ENCODE assay signal across 1 cellular context in the genomic region with DNA sequence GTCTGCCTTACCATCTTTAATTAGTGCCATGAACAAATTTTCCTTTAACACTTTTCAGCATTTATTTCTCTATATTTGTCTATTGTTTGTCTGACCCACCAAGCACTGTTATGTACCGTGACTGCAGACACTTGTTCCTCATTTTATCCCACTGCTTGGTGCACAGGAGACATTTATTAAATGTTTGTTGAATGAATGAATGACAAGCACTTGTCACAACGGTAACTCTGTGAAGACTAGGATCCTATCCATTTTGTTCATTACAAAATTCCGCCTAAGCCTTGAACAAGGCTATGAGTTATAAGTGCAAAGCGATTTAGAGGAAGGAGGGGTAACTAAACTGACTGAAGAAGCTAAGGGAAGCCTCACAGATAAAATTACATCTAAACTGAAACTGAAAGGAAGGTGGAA.
A peak's percentile ranks its signal among the peaks of the same experiment; 100 is the strongest.
TF ChIP-seq lines count a peak whose summit lies in the region.

No MANE protein-coding gene starts in this region.

TF ChIP-seq in K562, 482 proteins besides CTCF, POLR2A, EP300 and RAD21 (continued from another document and continues in another):
- TF ChIP-seq, protein P1, sequence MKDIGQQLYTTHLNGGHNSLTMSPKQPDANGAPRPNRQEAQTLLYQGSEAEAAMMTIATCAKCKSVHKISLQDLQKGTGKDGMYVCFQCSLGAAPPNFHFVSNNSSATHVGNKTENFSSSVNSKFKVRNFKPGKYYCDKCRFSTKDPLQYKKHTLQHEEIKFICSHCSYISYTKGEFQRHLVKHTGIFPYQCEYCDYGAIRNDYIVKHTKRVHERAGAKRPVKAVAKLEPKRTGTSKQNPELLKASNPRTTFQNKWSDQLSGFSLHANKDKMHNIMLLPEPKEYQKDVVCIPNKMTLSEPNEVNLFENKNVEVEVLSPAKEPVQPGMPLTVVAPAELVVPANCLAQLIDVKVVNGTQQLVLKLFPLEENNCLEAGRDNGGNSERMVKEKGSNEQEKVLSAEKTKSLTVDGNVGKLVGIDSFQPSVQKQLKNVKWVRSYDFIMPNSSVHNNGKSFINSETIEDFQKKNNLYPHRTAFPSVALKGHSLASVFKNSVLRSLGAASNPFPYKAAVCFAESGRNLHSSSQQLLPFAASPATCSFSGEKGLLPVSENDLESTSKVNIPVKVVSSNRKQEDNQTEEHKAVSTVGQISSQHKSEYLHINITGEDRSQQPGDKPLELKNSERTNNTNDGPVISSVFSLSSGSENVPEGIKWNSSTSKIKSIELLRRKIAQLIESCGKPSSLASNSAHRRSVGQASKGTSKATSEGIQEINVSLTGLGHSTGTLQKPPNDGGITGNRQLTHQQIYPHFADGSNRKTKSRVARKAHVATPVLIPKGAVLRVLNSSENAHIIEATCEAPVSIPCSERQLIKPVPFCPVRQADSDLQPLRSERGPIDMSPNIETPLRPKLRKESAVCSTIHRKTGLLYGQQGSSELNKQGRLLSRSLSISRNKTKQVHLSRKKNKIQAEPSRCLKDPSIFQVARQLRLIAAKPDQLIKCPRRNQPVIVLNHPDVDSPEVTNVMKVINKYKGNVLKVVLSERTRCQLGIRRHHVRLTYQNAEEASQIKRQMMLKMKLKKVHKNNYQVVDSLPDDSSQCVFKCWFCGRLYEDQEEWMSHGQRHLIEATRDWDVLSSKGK (CRISPR knock-in tag; IDR thresholded peaks at IDR 0.05) = no peak
- TF ChIP-seq ZBTB7A (IDR thresholded peaks at IDR 0.05; ENCODE audit: borderline replicate concordance, control insufficient read depth, low read depth, low read length) (no peak), DNMT1 (IDR thresholded peaks at IDR 0.05) (no peak), TAL1 (IDR thresholded peaks at IDR 0.05) (no peak), CBFA2T3 (IDR thresholded peaks at IDR 0.05) (no peak), TFE3 (CRISPR knock-in tag; IDR thresholded peaks at IDR 0.05) (no peak), POU5F1 (IDR thresholded peaks at IDR 0.05; ENCODE audit: borderline replicate concordance, low read depth, low read length, partially characterized antibody) (no peak), FUS (optimal IDR thresholded peaks at IDR 0.05; ENCODE audit: low read depth, low read length) (no peak), ZSCAN32 (CRISPR knock-in tag; IDR thresholded peaks at IDR 0.05) (no peak), ZNF318 (IDR thresholded peaks at IDR 0.05; ENCODE audit: borderline replicate concordance in 1 of 2, low read depth in 1 of 2) (peak in 1 of 2 experiments; percentile 81; a peak in 2 of 4 replicates), ZNF696 (CRISPR knock-in tag; conservative IDR thresholded peaks at IDR 0.05) (no peak), ZNF146 (CRISPR knock-in tag; IDR thresholded peaks at IDR 0.05; ENCODE audit: unreplicated experiment) (no peak), PCBP2 (IDR thresholded peaks at IDR 0.05; ENCODE audit: low read depth, low read length, poor library complexity, severe bottlenecking) (no peak), NBN (IDR thresholded peaks at IDR 0.05; ENCODE audit: low read depth) (peak; percentile 64; the same call in 1 of the 2 replicates), CBX5 (IDR thresholded peaks at IDR 0.05; ENCODE audit: borderline replicate concordance, low read depth) (no peak), SMAD3 (CRISPR knock-in tag; conservative IDR thresholded peaks at IDR 0.05) (no peak), DPF2 (IDR thresholded peaks at IDR 0.05) (peak; percentile 51; the same call in 1 of the 2 replicates), TAF15 (IDR thresholded peaks at IDR 0.05; ENCODE audit: low read depth, low read length) (no peak), ETV6 (IDR thresholded peaks at IDR 0.05; ENCODE audit: borderline replicate concordance in 1 of 2, low read depth in 2 of 2, low read length in 1 of 2) (0 out of 4 replicates have a peak, but pooled peaks of 1 of the 2 experiments have one; percentile 51), ETV6 (CRISPR knock-in tag; IDR thresholded peaks at IDR 0.05; ENCODE audit: borderline replicate concordance) (no peak), POLR3G (IDR thresholded peaks at IDR 0.05; ENCODE audit: extremely low read depth, insufficient read length, insufficient replicate concordance) (no peak), ZNF124 (CRISPR knock-in tag; IDR thresholded peaks at IDR 0.05) (no peak), SRSF1 (IDR thresholded peaks at IDR 0.05; ENCODE audit: low read depth, low read length) (no peak), CTBP1 (IDR thresholded peaks at IDR 0.05; ENCODE audit: borderline replicate concordance) (no peak), HDGF (IDR thresholded peaks at IDR 0.05) (no peak), NCOA6 (IDR thresholded peaks at IDR 0.05) (no peak), NFIC (IDR thresholded peaks at IDR 0.05) (no peak), ZNF311 (CRISPR knock-in tag; IDR thresholded peaks at IDR 0.05) (no peak), ZNF140 (CRISPR knock-in tag; IDR thresholded peaks at IDR 0.05) (no peak), GATA2 (CRISPR knock-in tag; IDR thresholded peaks at IDR 0.05) (no peak), HCFC1 (IDR thresholded peaks at IDR 0.05; ENCODE audit: low read depth, low read length) (no peak), SAFB (IDR thresholded peaks at IDR 0.05; ENCODE audit: borderline replicate concordance, low read depth, low read length) (no peak), SMARCC2 (IDR thresholded peaks at IDR 0.05; ENCODE audit: low read depth) (no peak), THRB (CRISPR knock-in tag; conservative IDR thresholded peaks at IDR 0.05) (no peak), ZKSCAN3 (CRISPR knock-in tag; IDR thresholded peaks at IDR 0.05) (no peak), ZNF41 (CRISPR knock-in tag; conservative IDR thresholded peaks at IDR 0.05) (no peak), POLR2B (IDR thresholded peaks at IDR 0.05; ENCODE audit: low read depth, partially characterized antibody) (peak; percentile 25), EWSR1 (IDR thresholded peaks at IDR 0.05; ENCODE audit: borderline replicate concordance, low read depth, partially characterized antibody) (no peak), MNT (conservative IDR thresholded peaks at IDR 0.05) (no peak; a peak in 2 of 4 replicates), RBM22 (IDR thresholded peaks at IDR 0.05; ENCODE audit: low read depth, low read length, poor library complexity, severe bottlenecking) (no peak), FOXA3 (CRISPR knock-in tag; conservative IDR thresholded peaks at IDR 0.05 in 1 of 2, IDR thresholded peaks at IDR 0.05 in 1 of 2) (no peak), MAFF (IDR thresholded peaks at IDR 0.05; ENCODE audit: low read length) (no peak)
- TF ChIP-seq, protein P2, sequence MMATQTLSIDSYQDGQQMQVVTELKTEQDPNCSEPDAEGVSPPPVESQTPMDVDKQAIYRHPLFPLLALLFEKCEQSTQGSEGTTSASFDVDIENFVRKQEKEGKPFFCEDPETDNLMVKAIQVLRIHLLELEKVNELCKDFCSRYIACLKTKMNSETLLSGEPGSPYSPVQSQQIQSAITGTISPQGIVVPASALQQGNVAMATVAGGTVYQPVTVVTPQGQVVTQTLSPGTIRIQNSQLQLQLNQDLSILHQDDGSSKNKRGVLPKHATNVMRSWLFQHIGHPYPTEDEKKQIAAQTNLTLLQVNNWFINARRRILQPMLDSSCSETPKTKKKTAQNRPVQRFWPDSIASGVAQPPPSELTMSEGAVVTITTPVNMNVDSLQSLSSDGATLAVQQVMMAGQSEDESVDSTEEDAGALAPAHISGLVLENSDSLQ (IDR thresholded peaks at IDR 0.05) = peak; percentile 64; the same call in 1 of the 2 replicates
- TF ChIP-seq, protein P3, sequence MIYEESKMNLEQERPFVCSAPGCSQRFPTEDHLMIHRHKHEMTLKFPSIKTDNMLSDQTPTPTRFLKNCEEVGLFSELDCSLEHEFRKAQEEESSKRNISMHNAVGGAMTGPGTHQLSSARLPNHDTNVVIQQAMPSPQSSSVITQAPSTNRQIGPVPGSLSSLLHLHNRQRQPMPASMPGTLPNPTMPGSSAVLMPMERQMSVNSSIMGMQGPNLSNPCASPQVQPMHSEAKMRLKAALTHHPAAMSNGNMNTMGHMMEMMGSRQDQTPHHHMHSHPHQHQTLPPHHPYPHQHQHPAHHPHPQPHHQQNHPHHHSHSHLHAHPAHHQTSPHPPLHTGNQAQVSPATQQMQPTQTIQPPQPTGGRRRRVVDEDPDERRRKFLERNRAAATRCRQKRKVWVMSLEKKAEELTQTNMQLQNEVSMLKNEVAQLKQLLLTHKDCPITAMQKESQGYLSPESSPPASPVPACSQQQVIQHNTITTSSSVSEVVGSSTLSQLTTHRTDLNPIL (CRISPR knock-in tag; IDR thresholded peaks at IDR 0.05) = peak; percentile 2; the same call in 1 of the 2 replicates
- TF ChIP-seq, protein P4, sequence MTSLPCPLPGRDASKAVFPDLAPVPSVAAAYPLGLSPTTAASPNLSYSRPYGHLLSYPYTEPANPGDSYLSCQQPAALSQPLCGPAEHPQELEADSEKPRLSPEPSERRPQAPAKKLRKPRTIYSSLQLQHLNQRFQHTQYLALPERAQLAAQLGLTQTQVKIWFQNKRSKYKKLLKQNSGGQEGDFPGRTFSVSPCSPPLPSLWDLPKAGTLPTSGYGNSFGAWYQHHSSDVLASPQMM (CRISPR knock-in tag; IDR thresholded peaks at IDR 0.05) = no peak
